8 cellular contexts compared by ENCODE assay signal in genomic region chr18:68713791-68714190, GRCh38. TPM values are rescaled to one million over a fixed set of nuclear protein-coding genes. Genes with fewer than 3 reads are reported as not detected.
DNase-seq lines count a peak whose midpoint lies in the region; ATAC-seq, FAIRE-seq and TF ChIP-seq lines count a peak whose summit lies in the region.

No MANE protein-coding gene starts in this region.

- H3K27me3 ChIP-seq in A673 (replicated peaks; ENCODE audit: insufficient read depth, low read depth, low read length, poor library complexity) (no peaks in the 10 kb centered on the region), mononuclear cell (ENCODE audit: insufficient read depth, low read length) (no peaks in the 10 kb centered on the region)

- TF ChIP-seq CTCF in A673 (conservative IDR thresholded peaks at IDR 0.05; ENCODE audit: low read depth, low read length) (no peak), HEK293 (tag by site-specific recombination; IDR thresholded peaks at IDR 0.05) (no peak), brain (conservative IDR thresholded peaks at IDR 0.05) (no peak)

- FAIRE-seq in frontal cortex (lab: Jason Lieb, UNC), result no peak

- peak overlapping the region; percentile 67 to 96 (median 89) for H3K27ac Mint-ChIP-seq in brain

- H3K27me3 Mint-ChIP-seq in brain, result peaks cover 12% of the 10 kb centered on the region

- POLR2A ChIA-PET in A673 (lab: Charles Lee; ENCODE audit: low non-redundant PET), result no interaction called here
- POLR2A ChIA-PET in HEK293 (lab: Yijun Ruan, JAX), result no interaction called here

- no peaks in the 10 kb centered on the region for H3K9me3 ChIP-seq in A673 (ENCODE audit: low read depth, low read length, poor library complexity, severe bottlenecking)
- H3K9me3 ChIP-seq in HEK293 (ENCODE audit: control insufficient read depth, insufficient read depth, low read depth, low read length), result no peaks in the 10 kb centered on the region
- H3K9me3 ChIP-seq in mononuclear cell (ENCODE audit: low read depth, low read length), result no peaks in the 10 kb centered on the region

- H3K4me3 Mint-ChIP-seq in brain, result peak overlapping the region; percentile 85 to 94 (median 92)

- H3K4me1 Mint-ChIP-seq in brain, result peaks cover 48% of the 10 kb centered on the region

- no peak for ATAC-seq in GM18502 (IDR thresholded peaks at IDR 0.05; ENCODE audit: poor library complexity, unreplicated experiment)
- ATAC-seq in HG02763 (IDR thresholded peaks at IDR 0.05; ENCODE audit: unreplicated experiment), result no peak

- peak overlapping the region; percentile 89 for H3K27ac ChIP-seq in A673 (ENCODE audit: low read depth, low read length, poor library complexity, severe bottlenecking)
- H3K27ac ChIP-seq in HEK293 (ENCODE audit: extremely low read depth, low read depth, low read length), result no peak overlapping the region

- H3K36me3 Mint-ChIP-seq in brain, result peaks cover 33% of the 10 kb centered on the region

- intact Hi-C loops in A673 (cut with micrococcal nuclease; ENCODE audit: unreplicated experiment), result no loop called here

- H3K36me3 ChIP-seq in A673 (ENCODE audit: insufficient read depth, low read length, poor library complexity, severe bottlenecking), result peaks cover 43% of the 10 kb centered on the region
- peaks cover 24 to 43% of the 10 kb centered on the region in 2 experiments; a peak in 2 of 3 replicates for H3K36me3 ChIP-seq in HEK293 (ENCODE audit: control insufficient read depth in 2 of 2, insufficient read depth in 1 of 2, low read length in 2 of 2)

- H3K4me1 ChIP-seq in A673 (ENCODE audit: insufficient read depth, low read length, poor library complexity, severe bottlenecking) (peaks cover 3% of the 10 kb centered on the region), HEK293 (ENCODE audit: control insufficient read depth, insufficient read depth, low read length) (no peaks in the 10 kb centered on the region; the same call in 1 of the 2 replicates), mononuclear cell (ENCODE audit: insufficient read depth, low read length) (peaks cover 22% of the 10 kb centered on the region)

- H3K9me3 Mint-ChIP-seq in brain, result peaks cover 0 to 4% (median 0%) of the 10 kb centered on the region in 5 experiments

- CTCF ChIA-PET in A673 (lab: Charles Lee), result no interaction called here
- CTCF ChIA-PET in HEK293 (lab: Yijun Ruan, JAX), result no interaction called here

- peak overlapping the region; percentile 81 for H3K4me3 ChIP-seq in A673 (ENCODE audit: low read depth, low read length, poor library complexity, severe bottlenecking)
- peak overlapping the region; percentile 92 for H3K4me3 ChIP-seq in HEK293 (ENCODE audit: low read depth, low read length)
- H3K4me3 ChIP-seq in mononuclear cell (ENCODE audit: low read length), result peak overlapping the region; percentile 81

- BruUV-seq in A673 (replicated peaks; lab: Mats Ljungman, UMichigan), result no TSS peak

- no peak for DNase-seq in A673 (ENCODE audit: low spot score)
- no peak for DNase-seq in frontal cortex (ENCODE audit: low spot score in 2 of 2)
- no peak for DNase-seq in DMS79 treated with DMSO at 0.1 percent for 48 hours (lab: John Stamatoyannopoulos, UW)

TF ChIP-seq in HEK293, 187 proteins besides CTCF, POLR2A, EP300 and RAD21:
- TF ChIP-seq ZNF664 (tag by site-specific recombination; IDR thresholded peaks at IDR 0.05) (no peak), ZBTB26 (tag by site-specific recombination; optimal IDR thresholded peaks at IDR 0.05) (no peak), GLIS1 (tag by site-specific recombination; IDR thresholded peaks at IDR 0.05) (no peak), ZNF654 (tag by site-specific recombination; IDR thresholded peaks at IDR 0.05; ENCODE audit: low read depth) (no peak), ZNF18 (tag by site-specific recombination; IDR thresholded peaks at IDR 0.05) (no peak), SCRT1 (tag by site-specific recombination; IDR thresholded peaks at IDR 0.05; ENCODE audit: borderline replicate concordance) (no peak), ZNF707 (tag by site-specific recombination; IDR thresholded peaks at IDR 0.05) (no peak), ZNF768 (tag by site-specific recombination; IDR thresholded peaks at IDR 0.05) (no peak), ZNF600 (tag by site-specific recombination; IDR thresholded peaks at IDR 0.05) (no peak), ZNF19 (tag by site-specific recombination; IDR thresholded peaks at IDR 0.05; ENCODE audit: low read depth) (no peak), GFI1B (tag by site-specific recombination; IDR thresholded peaks at IDR 0.05) (no peak), ZNF404 (tag by site-specific recombination; IDR thresholded peaks at IDR 0.05) (no peak), ZBTB10 (tag by site-specific recombination; IDR thresholded peaks at IDR 0.05) (no peak), GLI2 (tag by site-specific recombination; IDR thresholded peaks at IDR 0.05; ENCODE audit: borderline replicate concordance, low read depth) (no peak), YY2 (tag by site-specific recombination; IDR thresholded peaks at IDR 0.05) (no peak), ZNF785 (tag by site-specific recombination; IDR thresholded peaks at IDR 0.05) (no peak), ZNF677 (tag by site-specific recombination; IDR thresholded peaks at IDR 0.05) (no peak)
TF ChIP-seq in HEK293: peak in this region for 0.

RNA-seq across cellular contexts. Expression of gene TMX3, which starts 1.1 kb away (rescaled TPM):
- total RNA-seq in A673 (2021) (56.0 and 58.7 TPM in 2 replicates), mononuclear cell (61.9 TPM), frontal cortex (56.7 TPM)
- polyA plus RNA-seq in brain (ENCODE audit: insufficient read depth, low read depth, low replicate concordance), result 6.0 TPM
